11 cellular contexts compared by ENCODE assay signal in the genomic region with DNA sequence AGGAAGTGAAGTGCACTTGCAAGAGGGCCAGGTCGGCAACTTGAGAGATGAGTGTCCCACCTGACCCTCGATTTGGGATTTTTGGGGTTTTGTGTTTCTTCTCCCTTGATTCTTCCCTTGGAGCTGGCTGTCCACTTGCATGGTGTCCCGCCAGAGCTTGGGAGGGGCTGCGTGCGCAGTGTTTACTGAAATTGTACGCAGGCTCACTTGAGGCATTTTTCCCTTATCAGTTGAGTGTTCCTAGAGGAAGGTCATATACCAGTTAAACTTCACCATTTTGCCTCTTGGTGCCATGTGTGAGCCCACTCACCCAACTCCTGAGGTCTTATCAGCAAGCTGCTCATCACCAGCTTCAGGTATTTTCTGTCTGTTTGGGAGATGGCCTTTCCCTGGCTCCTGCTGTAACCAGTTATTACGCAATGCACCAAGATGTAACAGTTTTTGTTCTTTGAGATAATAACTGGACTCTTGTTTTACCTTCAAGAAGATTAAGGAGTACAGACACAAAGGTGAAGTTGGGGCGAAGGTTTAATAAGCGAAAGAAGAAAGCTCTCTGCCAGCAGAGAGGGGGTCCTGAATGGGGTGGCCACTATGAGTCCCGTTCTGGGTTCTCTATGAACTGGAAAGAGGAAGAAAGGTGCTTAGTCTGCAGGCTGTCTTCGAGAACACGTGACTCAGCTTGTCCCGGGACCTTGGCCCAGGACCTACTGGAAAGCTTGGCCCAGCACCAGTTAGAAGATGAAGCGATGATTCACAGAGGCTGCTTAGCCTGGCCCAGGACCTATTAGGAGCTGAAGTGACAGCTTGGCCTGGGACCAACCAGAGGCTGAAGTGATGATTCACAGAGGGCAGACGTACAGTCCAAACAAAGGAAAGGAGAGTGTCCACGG. TPM values are rescaled to one million over a fixed set of nuclear protein-coding genes. Genes with fewer than 3 reads are reported as not detected.
DNase-seq lines count a peak whose midpoint lies in the region; ATAC-seq and TF ChIP-seq lines count a peak whose summit lies in the region.
"Had no signal": no experiment of that assay in that cellular context is flagged by ENCODE, and none has a peak within 500 bp of the region (broad histone marks: within the 10 kb centered on the region; RNA-seq: fewer than 3 reads in every experiment).

No MANE protein-coding gene starts in this region.

- TF ChIP-seq CTCF in HFF-Myc (IDR thresholded peaks at IDR 0.05; ENCODE audit: low read depth, low read length, missing control alignments) (no peak), astrocyte of the cerebellum (IDR thresholded peaks at IDR 0.05; ENCODE audit: low read depth, low read length, missing control alignments) (no peak), right atrium auricular region (IDR thresholded peaks at IDR 0.05) (no peak), thoracic aorta (IDR thresholded peaks at IDR 0.05) (no peak)

- DNase-seq in HFF-Myc (ENCODE audit: extremely low read depth, low read depth), result peak; percentile 89
- DNase-seq in astrocyte of the cerebellum (ENCODE audit: low read depth), result peak; percentile 84
- peak; percentile 77 for DNase-seq in right atrium auricular region (ENCODE audit: low spot score)
- peak; percentile 77 for DNase-seq in thoracic aorta (ENCODE audit: low spot score)
- no peak for DNase-seq in SHP77 (lab: John Stamatoyannopoulos, UW)
- DNase-seq in NCI-H345 treated with DMSO at 0.1 percent for 48 hours (lab: John Stamatoyannopoulos, UW; ENCODE audit: unreplicated experiment), result no peak
- DNase-seq: activated naive CD8-positive, alpha-beta T cell treated with anti-CD3 and anti-CD28 coated beads, Interleukin-2, amount 10 ng/mL, durations not matched to agents 7 days and 5 days; NCI-H1092 treated with DMSO at 0.1 percent for 48 hours had no signal

- H3K4me1 ChIP-seq in right atrium auricular region, result peaks cover 0 to 6% of the 10 kb centered on the region in 2 donors
- H3K4me1 ChIP-seq in thoracic aorta (ENCODE audit: control insufficient read depth in 1 of 2, low read depth in 2 of 2), result peaks cover 4 to 11% of the 10 kb centered on the region in 2 donors

- H3K27me3 ChIP-seq in right atrium auricular region (no peaks in the 10 kb centered on the region), thoracic aorta (replicated peaks; ENCODE audit: insufficient read depth) (no peaks in the 10 kb centered on the region)

- H3K36me3 ChIP-seq in right atrium auricular region (no peaks in the 10 kb centered on the region), thoracic aorta (no peaks in the 10 kb centered on the region)

- H3K9me3 ChIP-seq in right atrium auricular region (peaks cover 0 to 16% of the 10 kb centered on the region in 2 donors), thoracic aorta (peaks cover 5% of the 10 kb centered on the region)

- ATAC-seq in thoracic aorta (ENCODE audit: insufficient number of reproducible peaks, low FRiP score, low read depth) (peak; percentile 100), GM21717 (IDR thresholded peaks at IDR 0.05; ENCODE audit: unreplicated experiment) (no peak), HG02798 (IDR thresholded peaks at IDR 0.05; ENCODE audit: poor library complexity, unreplicated experiment) (no peak)
- ATAC-seq: GM12878 had no signal

- in situ Hi-C loops in astrocyte of the cerebellum (cut with HindIII; ENCODE audit: low sequenced_read_pairs), result no loop called here

- H3K4me3 ChIP-seq in HFF-Myc (replicated peaks; ENCODE audit: low read depth, low read length), result no peak overlapping the region
- no peak overlapping the region for H3K4me3 ChIP-seq in astrocyte of the cerebellum (ENCODE audit: low read depth, low read length)
- no peak overlapping the region for H3K4me3 ChIP-seq in right atrium auricular region
- peak overlapping the region; percentile 36 for H3K4me3 ChIP-seq in thoracic aorta
- H3K4me3 ChIP-seq: GM12878 had no signal

- H3K27ac ChIP-seq in right atrium auricular region (peak overlapping the region; percentile 35 to 78), thoracic aorta (peak overlapping the region; percentile 56 to 70)

RNA-seq across cellular contexts. Expression of gene TXNL4A, which starts 21.5 kb away (rescaled TPM):
- total RNA-seq in right atrium auricular region, result 10 to 100 TPM; 20.8 to 37.5 TPM
- 10 to 100 TPM; 12.0 to 31.5 TPM for total RNA-seq in thoracic aorta

RNA-seq across cellular contexts. Expression of gene RBFA, which starts 24.3 kb away (rescaled TPM):
- total RNA-seq in right atrium auricular region (10 to 100 TPM; 11.9 to 17.5 TPM), thoracic aorta (10 to 100 TPM; 21.7 to 37.5 TPM)

RNA-seq across cellular contexts. Expression of gene HSBP1L1, which starts 45.5 kb away (rescaled TPM):
- total RNA-seq in right atrium auricular region (10 to 100 TPM in 1 of 2 donors, 1 to 10 TPM in 1; 8.6 to 13.0 TPM), thoracic aorta (10 to 100 TPM in 1 of 2 donors, 1 to 10 TPM in 1; 8.5 to 11.6 TPM)

RNA-seq across cellular contexts. Expression of gene SLC66A2, which starts 58.5 kb away (rescaled TPM):
- total RNA-seq in right atrium auricular region (10 to 100 TPM; 21.4 to 22.9 TPM), thoracic aorta (10 to 100 TPM; 39.1 to 51.2 TPM)

Comparison
In these comparisons a context has a peak if more than half of its experiments do, and no peak if none do; other contexts are left out.
1. DNase-seq: peak in HFF-Myc (single experiment), astrocyte of the cerebellum (single experiment), right atrium auricular region (single experiment) and thoracic aorta (single experiment); none in SHP77 (0 of 2) and NCI-H345 treated with DMSO at 0.1 percent for 48 hours (single experiment).